12 cellular contexts compared by ENCODE assay signal in genomic region chr20:39271205-39271604, GRCh38.
"Had no signal": no experiment of that assay in that cellular context is flagged by ENCODE, and none has a peak within 500 bp of the region (broad histone marks: within the 10 kb centered on the region; RNA-seq: fewer than 3 reads in every experiment).

No MANE protein-coding gene starts in this region.

- H3K36me3 ChIP-seq: brain microvascular endothelial cell had no signal

- DNase-seq: activated CD4-positive, alpha-beta T cell treated with anti-CD3 and anti-CD28 coated beads for 48 hours; activated CD8-positive, alpha-beta T cell treated with anti-CD3 and anti-CD28 coated beads, Interleukin-2, amount 10 ng/mL, durations not matched to agents 7 days and 5 days; amygdala; brain microvascular endothelial cell; cerebellar nuclear complex; effector memory CD8-positive, alpha-beta T cell; stimulated activated naive CD4-positive, alpha-beta T cell treated with Interleukin-2 at 50 U/mL for 16 hours had no signal

- H3K36me3 Mint-ChIP-seq: activated naive CD4-positive, alpha-beta T cell treated with anti-CD3 and anti-CD28 coated beads, Interleukin-2, amount 50 U/mL, for 72 hours had no signal

- ATAC-seq: activated CD8-positive, alpha-beta T cell treated with anti-CD3 and anti-CD28 coated beads, Interleukin-2, amount 10 ng/mL, durations not matched to agents 7 days and 5 days; activated naive CD4-positive, alpha-beta T cell treated with anti-CD3 and anti-CD28 coated beads, Interleukin-2, amount 50 U/mL, for 72 hours; activated T-helper 17 cell treated with anti-CD3 and anti-CD28 coated beads, Interleukin-2, amount 50 U/mL, for 72 hours; effector memory CD8-positive, alpha-beta T cell; WTC11 had no signal

- H3K27me3 ChIP-seq: brain microvascular endothelial cell had no signal

- H3K27ac Mint-ChIP-seq: activated CD8-positive, alpha-beta T cell treated with anti-CD3 and anti-CD28 coated beads, Interleukin-2, amount 10 ng/mL, durations not matched to agents 7 days and 5 days; activated naive CD4-positive, alpha-beta T cell treated with anti-CD3 and anti-CD28 coated beads, Interleukin-2, amount 50 U/mL, for 72 hours; activated T-helper 17 cell treated with anti-CD3 and anti-CD28 coated beads, Interleukin-2, amount 50 U/mL, for 72 hours; dendritic cell treated with granulocyte-macrophage colony-stimulating factor and Interleukin-4, amounts not matched to agents 40 ng/mL and 50 ng/mL, for 4 days; effector memory CD8-positive, alpha-beta T cell; WTC11 had no signal

- H3K27ac ChIP-seq: brain microvascular endothelial cell had no signal

- H3K9me3 Mint-ChIP-seq: activated naive CD4-positive, alpha-beta T cell treated with anti-CD3 and anti-CD28 coated beads, Interleukin-2, amount 50 U/mL, for 72 hours; activated T-helper 17 cell treated with anti-CD3 and anti-CD28 coated beads, Interleukin-2, amount 50 U/mL, for 72 hours; dendritic cell treated with granulocyte-macrophage colony-stimulating factor and Interleukin-4, amounts not matched to agents 40 ng/mL and 50 ng/mL, for 4 days; effector memory CD8-positive, alpha-beta T cell had no signal

- H3K4me3 Mint-ChIP-seq: activated CD8-positive, alpha-beta T cell treated with anti-CD3 and anti-CD28 coated beads, Interleukin-2, amount 10 ng/mL, durations not matched to agents 7 days and 5 days; activated T-helper 17 cell treated with anti-CD3 and anti-CD28 coated beads, Interleukin-2, amount 50 U/mL, for 72 hours; dendritic cell treated with granulocyte-macrophage colony-stimulating factor and Interleukin-4, amounts not matched to agents 40 ng/mL and 50 ng/mL, for 4 days; effector memory CD8-positive, alpha-beta T cell; neural crest cell; WTC11 had no signal

- H3K4me1 Mint-ChIP-seq: activated T-helper 17 cell treated with anti-CD3 and anti-CD28 coated beads, Interleukin-2, amount 50 U/mL, for 72 hours had no signal
